Comparison of ENCODE assay signal across 21 cellular contexts in the genomic region with DNA sequence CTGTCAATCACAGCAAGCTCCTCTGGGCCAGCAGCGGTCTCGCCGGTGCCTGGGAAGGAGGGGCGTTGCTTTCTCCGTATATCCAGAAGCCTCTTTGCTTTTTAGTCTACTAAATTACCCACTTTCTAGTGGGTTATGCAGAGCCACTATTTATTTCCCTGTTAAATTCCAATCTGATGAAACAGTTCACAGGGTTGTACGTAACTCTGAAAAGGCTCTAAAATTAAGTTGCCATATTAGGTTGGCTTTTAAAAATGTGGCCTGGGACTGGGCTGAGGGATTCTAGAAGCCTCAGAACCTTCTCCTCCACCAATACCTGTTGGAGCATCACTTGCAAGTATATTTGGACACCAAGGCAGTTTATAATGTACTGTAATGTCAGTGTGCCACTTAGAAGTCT. TPM values are rescaled to one million over a fixed set of nuclear protein-coding genes. Genes with fewer than 3 reads are reported as not detected.
A peak's percentile ranks its signal among the peaks of the same experiment; 100 is the strongest.
DNase-seq lines count a peak whose midpoint lies in the region; ATAC-seq, FAIRE-seq and TF ChIP-seq lines count a peak whose summit lies in the region.
"Had no signal": no experiment of that assay in that cellular context is flagged by ENCODE, and none has a peak within 500 bp of the region (broad histone marks: within the 10 kb centered on the region; RNA-seq: fewer than 3 reads in every experiment).

No MANE protein-coding gene starts in this region.

- peaks cover 50% of the 10 kb centered on the region for H3K4me1 Mint-ChIP-seq in HFFc6 (ENCODE audit: low read depth)
- no peaks in the 10 kb centered on the region for H3K4me1 Mint-ChIP-seq in activated T-helper 17 cell treated with anti-CD3 and anti-CD28 coated beads, Interleukin-2, amount 50 U/mL, for 72 hours

- ATAC-seq in K562 (no peak), left lung (peak; percentile 44), thoracic aorta (ENCODE audit: insufficient number of reproducible peaks, low FRiP score, low read depth) (peak; percentile 88), left lobe of liver (no peak)
- no peak for ATAC-seq in activated T-helper 17 cell treated with anti-CD3 and anti-CD28 coated beads, Interleukin-2, amount 50 U/mL, for 72 hours (replicated peaks)
- ATAC-seq: HCT116, right lobe of liver had no signal

- H3K9me3 ChIP-seq in K562 (replicated peaks; ENCODE audit: control insufficient read depth, insufficient read depth, low read depth, low read length) (no peaks in the 10 kb centered on the region), left lung (peaks cover 0 to 2% of the 10 kb centered on the region in 2 donors), thoracic aorta (no peaks in the 10 kb centered on the region), OCI-LY7 (ENCODE audit: low read length) (no peaks in the 10 kb centered on the region)
- H3K9me3 ChIP-seq: right lobe of liver, vagina had no signal

- H4K20me1 ChIP-seq in K562 (replicated peaks; ENCODE audit: control insufficient read depth, insufficient read depth, low read length) (no peaks in the 10 kb centered on the region; the same call in 1 of the 2 replicates), OCI-LY7 (ENCODE audit: insufficient read depth, low read length) (no peaks in the 10 kb centered on the region)

- H3K79me2 ChIP-seq in K562 (ENCODE audit: control insufficient read depth, insufficient read depth, low read length), result no peaks in the 10 kb centered on the region
- H3K79me2 ChIP-seq in OCI-LY7 (ENCODE audit: insufficient read depth, low read depth, low read length), result no peaks in the 10 kb centered on the region

- no peak for TF ChIP-seq CTCF in HFFc6 (IDR thresholded peaks at IDR 0.05)
- TF ChIP-seq CTCF in K562 (IDR thresholded peaks at IDR 0.05 in 2 of 3, conservative IDR thresholded peaks at IDR 0.05 in 1 of 3; ENCODE audit: insufficient read depth in 2 of 3, low read depth in 1 of 3, low read length in 3 of 3), result no peak
- TF ChIP-seq CTCF in left lung (IDR thresholded peaks at IDR 0.05), result no peak
- no peak for TF ChIP-seq CTCF in thoracic aorta (IDR thresholded peaks at IDR 0.05)
- TF ChIP-seq CTCF in OCI-LY7 (conservative IDR thresholded peaks at IDR 0.05; ENCODE audit: low read length), result no peak

- H3K4me3 ChIP-seq in K562 (no peak overlapping the region), left lung (no peak overlapping the region), thoracic aorta (peak overlapping the region; percentile 47), OCI-LY7 (ENCODE audit: low read depth, low read length, poor library complexity, severe bottlenecking) (no peak overlapping the region)
- H3K4me3 ChIP-seq: right lobe of liver, vagina had no signal

- H3K27me3 Mint-ChIP-seq in HFFc6 (ENCODE audit: insufficient read depth), result no peaks in the 10 kb centered on the region; the same call in 1 of the 2 replicates
- H3K27me3 Mint-ChIP-seq in activated T-helper 17 cell treated with anti-CD3 and anti-CD28 coated beads, Interleukin-2, amount 50 U/mL, for 72 hours, result peaks cover 3% of the 10 kb centered on the region

- TF ChIP-seq POLR2A in K562 (conservative IDR thresholded peaks at IDR 0.05), result no peak

- TF ChIP-seq RAD21 in K562 (CRISPR knock-in tag; conservative IDR thresholded peaks at IDR 0.05 in 1 of 2, IDR thresholded peaks at IDR 0.05 in 1 of 2), result no peak

- peaks cover 9% of the 10 kb centered on the region for H3K9me3 Mint-ChIP-seq in HFFc6
- H3K9me3 Mint-ChIP-seq in activated T-helper 17 cell treated with anti-CD3 and anti-CD28 coated beads, Interleukin-2, amount 50 U/mL, for 72 hours, result peaks cover 4% of the 10 kb centered on the region

- peak overlapping the region; percentile 73 for H3K27ac Mint-ChIP-seq in HFFc6
- no peak overlapping the region for H3K27ac Mint-ChIP-seq in activated T-helper 17 cell treated with anti-CD3 and anti-CD28 coated beads, Interleukin-2, amount 50 U/mL, for 72 hours
- H3K27ac Mint-ChIP-seq: stimulated activated naive CD8-positive, alpha-beta T cell treated with anti-CD3 and anti-CD28 coated beads, Interleukin-15, Interleukin-2, amounts not matched to agents 100 ng/mL and 50 ng/mL, for 24 hours had no signal

- intact Hi-C loops in K562 (cut with micrococcal nuclease), result no loop called here
- intact Hi-C loops in left lung (cut with DNase I), result no loop called here
- intact Hi-C loops in OCI-LY7 (cut with micrococcal nuclease; ENCODE audit: unreplicated experiment), result no loop called here

- H3K4me3 Mint-ChIP-seq in HFFc6, result peak overlapping the region; percentile 66
- no peak overlapping the region for H3K4me3 Mint-ChIP-seq in activated T-helper 17 cell treated with anti-CD3 and anti-CD28 coated beads, Interleukin-2, amount 50 U/mL, for 72 hours
- H3K4me3 Mint-ChIP-seq: stimulated activated naive CD8-positive, alpha-beta T cell treated with anti-CD3 and anti-CD28 coated beads, Interleukin-15, Interleukin-2, amounts not matched to agents 100 ng/mL and 50 ng/mL, for 24 hours had no signal

- CTCF ChIA-PET in K562 (lab: Yijun Ruan, JAX; ENCODE audit: low intra/inter-chr PET ratio), result no interaction called here
- CTCF ChIA-PET in OCI-LY7 (lab: Charles Lee; ENCODE audit: unreplicated experiment), result no interaction called here

- no peaks in the 10 kb centered on the region for H3K9me2 ChIP-seq in OCI-LY7 (ENCODE audit: insufficient read depth, low read length)

- H3K9me1 ChIP-seq in K562 (ENCODE audit: control insufficient read depth, insufficient read depth, low read length), result no peaks in the 10 kb centered on the region

- H3K36me3 Mint-ChIP-seq in HFFc6 (ENCODE audit: low read depth), result peaks cover 29% of the 10 kb centered on the region
- H3K36me3 Mint-ChIP-seq in activated T-helper 17 cell treated with anti-CD3 and anti-CD28 coated beads, Interleukin-2, amount 50 U/mL, for 72 hours (ENCODE audit: low read depth), result no peaks in the 10 kb centered on the region

- in situ Hi-C loops in K562 (cut with MboI), result no loop called here

- H3K4me1 ChIP-seq in K562 (replicated peaks in 1 of 2; ENCODE audit: control insufficient read depth in 2 of 2, insufficient read depth in 2 of 2, low read length in 2 of 2) (peaks cover 0 to 4% of the 10 kb centered on the region in 2 experiments; a peak in 1 of 5 replicates), left lung (peaks cover 5 to 21% of the 10 kb centered on the region in 2 donors), thoracic aorta (ENCODE audit: control insufficient read depth in 1 of 2, low read depth in 2 of 2) (peaks cover 0 to 15% of the 10 kb centered on the region in 2 donors), OCI-LY7 (ENCODE audit: insufficient read depth, low read length, poor library complexity, severe bottlenecking) (no peaks in the 10 kb centered on the region)
- H3K4me1 ChIP-seq: right lobe of liver had no signal

- no peak for FAIRE-seq in K562 (lab: Jason Lieb, UNC)
- FAIRE-seq: colon had no signal

- H3K36me3 ChIP-seq in K562 (ENCODE audit: control insufficient read depth, insufficient read depth, low read length) (no peaks in the 10 kb centered on the region), left lung (no peaks in the 10 kb centered on the region), thoracic aorta (no peaks in the 10 kb centered on the region), OCI-LY7 (ENCODE audit: insufficient read depth, low read length) (no peaks in the 10 kb centered on the region)
- H3K36me3 ChIP-seq: right lobe of liver, vagina had no signal

- H3K27me3 ChIP-seq in K562 (ENCODE audit: control insufficient read depth in 2 of 2, insufficient read depth in 2 of 2, low read length in 2 of 2) (peaks cover 20 to 33% of the 10 kb centered on the region in 2 experiments), left lung (no peaks in the 10 kb centered on the region), thoracic aorta (replicated peaks; ENCODE audit: insufficient read depth) (no peaks in the 10 kb centered on the region)
- H3K27me3 ChIP-seq: right lobe of liver, vagina had no signal

- POLR2A ChIA-PET in K562 (lab: Yijun Ruan, JAX) (no interaction called here), OCI-LY7 (lab: Charles Lee) (no interaction called here)

- H3K27ac ChIP-seq in K562 (ENCODE audit: extremely low read depth, low read depth, low read length) (no peak overlapping the region), left lung (peak overlapping the region; percentile 51 to 74), thoracic aorta (peak overlapping the region; percentile 71 to 81), OCI-LY7 (ENCODE audit: low read depth, low read length, poor library complexity, severe bottlenecking) (no peak overlapping the region)
- H3K27ac ChIP-seq: right lobe of liver, vagina had no signal

- H2AFZ ChIP-seq in K562 (ENCODE audit: low read depth, low read length) (no peak overlapping the region), OCI-LY7 (ENCODE audit: low read length) (no peak overlapping the region)

- BruUV-seq in K562 (replicated peaks; lab: Mats Ljungman, UMichigan) (no TSS peak), OCI-LY7 (replicated peaks; lab: Mats Ljungman, UMichigan) (no TSS peak)

- no peak for TF ChIP-seq EP300 in K562 (IDR thresholded peaks at IDR 0.05; ENCODE audit: low read length)

- DNase-seq in HFFc6 (peak; percentile 13), K562 (ENCODE audit: extremely low read depth in 1 of 4, low spot score in 3 of 4) (no peak), left lung (no peak), thoracic aorta (ENCODE audit: low spot score) (no peak), OCI-LY7 (ENCODE audit: low spot score) (no peak), GDM1 (lab: John Stamatoyannopoulos, UW) (no peak), left lobe of liver (ENCODE audit: low spot score) (no peak)
- DNase-seq: activated CD4-positive, alpha-beta T cell treated with anti-CD3 and anti-CD28 coated beads for 4 hours; activated gamma-delta T cell; amygdala; COR-L47; hypothalamus; Karpas-422; kidney glomerular epithelial cell; NCI-H748 treated with DMSO at 0.1 percent for 48 hours; right lobe of liver had no signal

- H3K4me2 ChIP-seq in K562 (ENCODE audit: insufficient read depth, low read length), result no peak overlapping the region
- no peak overlapping the region for H3K4me2 ChIP-seq in OCI-LY7 (ENCODE audit: low read length)

- 2% methylated on average over 6 of the region's 6 CpGs for WGBS in K562 (ENCODE audit: insufficient coverage, low coverage, missing lambda C conversion rate)

- H3K9ac ChIP-seq in K562 (ENCODE audit: insufficient read depth in 1 of 2, low read depth in 2 of 2, low read length in 2 of 2), result no peak overlapping the region

RNA-seq across cellular contexts. Expression of gene MARCHF10, which starts 27.2 kb away (rescaled TPM):
- total RNA-seq in HFFc6 (2021; fragmentation: NEBNext Ultra II Directional; extraction: Animal tissue kit (Norgen Biotek cat#: 25700)), result 1 to 10 TPM in 2 of 6 experiments, under 1 TPM in 4; 0.46 to 1.5 (median 0.89) TPM
- not detected in 2 replicates for total RNA-seq in K562 (2011; cell fraction: chromatin; rRNA removed; ENCODE audit: low replicate concordance)
- not detected in 2 replicates for total RNA-seq in K562 (2011; cell fraction: nucleolus; rRNA removed)
- not detected in 2 replicates for total RNA-seq in K562 (2011; cell fraction: nucleoplasm; rRNA removed)
- total RNA-seq in K562 (2014; rRNA removed) (not detected in 2 replicates), K562 (2014; rRNA removed; fragmentation: Illumina TruSeq; extraction: Trizol) (not detected in 2 replicates), K562 (2015; rRNA removed; fragmentation: Illumina TruSeq; extraction: Trizol) (not detected in 2 replicates), K562 (2021) (not detected in 2 replicates), left lung (1 to 10 TPM in 1 of 2 donors, under 1 TPM in 1; 0.52 to 2.3 TPM), thoracic aorta (not detected), OCI-LY7 (2022) (not detected in 2 replicates), left lobe of liver (not detected)
- polyA plus RNA-seq in K562 (2011; rRNA removed) (not detected in 2 replicates), K562 (2014; fragmentation: Illumina TruSeq; extraction: Trizol) (not detected in 2 replicates), K562 (2014; fragmentation: Nextera tagmentation; extraction: Ambion mirVana) (not detected), K562 (2014; rRNA removed) (not detected in 2 replicates)
- not detected in 2 replicates for polyA plus RNA-seq in K562 (2011; cell fraction: cytosol; rRNA removed)
- polyA plus RNA-seq in K562 (2011; cell fraction: nucleus; rRNA removed), result not detected in 2 replicates
- polyA plus RNA-seq in K562 (2012), result not detected in 2 replicates
- not detected in 2 replicates for polyA minus RNA-seq in K562 (2011; rRNA and poly(A)+ RNA removed)
- polyA minus RNA-seq in K562 (2011; cell fraction: cytosol; rRNA and poly(A)+ RNA removed), result not detected in 2 replicates
- not detected in 2 replicates for polyA minus RNA-seq in K562 (2011; cell fraction: nucleus; rRNA and poly(A)+ RNA removed)
- not detected in 2 replicates for total RNA-seq in OCI-LY7 (2014; rRNA removed; shearing (Covaris generic))
- total RNA-seq in activated T-helper 17 cell treated with anti-CD3 and anti-CD28 coated beads, Interleukin-2, amount 50 U/mL, for 72 hours, result under 1 TPM in 1 of 2 donors, not detected in 1; 0.13 TPM
- total RNA-seq: right lobe of liver had no signal

Comparison
In these comparisons a context has a peak if more than half of its experiments do, and no peak if none do; other contexts are left out.
1. ATAC-seq: peak in left lung (single experiment) and thoracic aorta (single experiment); none in K562 (single experiment), activated T-helper 17 cell treated with anti-CD3 and anti-CD28 coated beads, Interleukin-2, amount 50 U/mL, for 72 hours (single experiment) and left lobe of liver (single experiment).
2. H3K27ac ChIP-seq: peak in left lung (2 of 2) and thoracic aorta (2 of 2); none in K562 (single experiment) and OCI-LY7 (single experiment).